ENCODE assay signal across 8 cellular contexts in genomic region chr19:12792048-12792852, GRCh38. TPM values are rescaled to one million over a fixed set of nuclear protein-coding genes. Genes with fewer than 3 reads are reported as not detected.
DNase-seq lines count a peak whose midpoint lies in the region; ATAC-seq lines count a peak whose summit lies in the region.

No MANE protein-coding gene starts in this region.

- no peak for ATAC-seq in GM19397 (IDR thresholded peaks at IDR 0.05; ENCODE audit: unreplicated experiment)

- DNase-seq in NCI-H1436 (lab: John Stamatoyannopoulos, UW): peak; percentile 71
- no peak for DNase-seq in NCI-H1436 treated with DMSO at 0.1 percent for 48 hours (lab: John Stamatoyannopoulos, UW)
- DNase-seq in NCI-H2196 treated with DMSO at 0.1 percent for 48 hours (lab: John Stamatoyannopoulos, UW; ENCODE audit: unreplicated experiment): peak; percentile 40
- peak; percentile 65 for DNase-seq in activated CD4-positive, alpha-beta T cell treated with anti-CD3 and anti-CD28 coated beads, Interleukin-2, amount 50 U/mL, for 1 hour
- peak; percentile 80 for DNase-seq in ecto neural progenitor cell (ENCODE audit: low spot score)
- DNase-seq in lung microvascular endothelial cell (ENCODE audit: low read depth in 2 of 2): peak; percentile 53 to 63
- DNase-seq in stimulated activated CD8-positive, alpha-beta memory T cell treated with anti-CD3 and anti-CD28 coated beads, Interleukin-4, amount 100 ng/mL, for 24 hours (ENCODE audit: low read depth): peak; percentile 60

RNA-seq across cellular contexts. Expression of gene JUNB, which starts 1.0 kb away (rescaled TPM):
- total RNA-seq in lung microvascular endothelial cell: 59.3 and 124 TPM in 2 replicates

RNA-seq across cellular contexts. Expression of gene PRDX2, which starts 9.3 kb away (rescaled TPM):
- 185 and 189 TPM in 2 replicates for total RNA-seq in lung microvascular endothelial cell

RNA-seq across cellular contexts. Expression of gene THSD8, which starts 9.6 kb away (rescaled TPM):
- total RNA-seq in lung microvascular endothelial cell: 0.20 TPM in 1 of 2 replicates, not detected in the other

RNA-seq across cellular contexts. Expression of gene RNASEH2A, which starts 14.1 kb away (rescaled TPM):
- total RNA-seq in lung microvascular endothelial cell: 7.1 and 9.8 TPM in 2 replicates

RNA-seq across cellular contexts. Expression of gene HOOK2, which starts 16.9 kb away (rescaled TPM):
- total RNA-seq in lung microvascular endothelial cell: 5.4 and 9.3 TPM in 2 replicates
